ENCODE assay signal across 20 cellular contexts in genomic region chr12:31850268-31850667, GRCh38.
"Had no signal": no experiment of that assay in that cellular context is flagged by ENCODE, and none has a peak within 500 bp of the region (broad histone marks: within the 10 kb centered on the region; RNA-seq: fewer than 3 reads in every experiment).

No MANE protein-coding gene starts in this region.

- H3K27ac ChIP-seq: foreskin keratinocyte, hepatocyte, neutrophil, psoas muscle, right lobe of liver, spleen, testis, tibial nerve, upper lobe of right lung, vagina had no signal

- H3K79me2 ChIP-seq: hepatocyte had no signal

- H2AFZ ChIP-seq: hepatocyte had no signal

- H3K36me3 ChIP-seq: neutrophil, right lobe of liver, tibial nerve, upper lobe of right lung, vagina had no signal

- H3K9me3 ChIP-seq: right lobe of liver, testis, vagina had no signal

- H3K27me3 ChIP-seq: foreskin keratinocyte, hepatocyte, neutrophil, right lobe of liver, spleen, testis, tibial nerve, upper lobe of right lung, vagina had no signal

- H3K4me3 ChIP-seq: hepatocyte, psoas muscle, right lobe of liver, spleen, testis, tibial nerve, upper lobe of right lung, vagina had no signal

- H3K4me1 ChIP-seq: foreskin keratinocyte, psoas muscle, testis, tibial nerve, upper lobe of right lung, vagina had no signal

- DNase-seq: effector memory CD8-positive, alpha-beta T cell; erythroblast; foreskin keratinocyte; kidney glomerular epithelial cell; nephron progenitor cell; psoas muscle; retina; right lobe of liver; spleen; stimulated activated CD4-positive, alpha-beta T cell treated with anti-CD3 and anti-CD28 coated beads, Interleukin-15, amount 100 ng/mL, for 24 hours; stimulated activated CD4-positive, alpha-beta T cell treated with anti-CD3 and anti-CD28 coated beads, Interleukin-1b, Interleukin-23, amount 100 ng/mL, for 48 hours; stimulated activated CD4-positive, alpha-beta T cell treated with anti-CD3 and anti-CD28 coated beads, Interleukin-4, amount 100 ng/mL, for 24 hours; stimulated activated naive B cell treated with anti-CD40 and anti-IgM and Interleukin-4, amounts not matched to agents 10 μg/mL and 1 μg/mL and 100 μg/mL, for 72 hours; stimulated activated naive CD8-positive, alpha-beta T cell treated with anti-CD3 and anti-CD28 coated beads, Interleukin-15, amount 100 ng/mL, for 72 hours; testis; upper lobe of right lung had no signal

- H3K4me2 ChIP-seq: hepatocyte had no signal
